ENCODE assay signal across 9 cellular contexts in genomic region chrX:149903889-149904748, GRCh38. TPM values are rescaled to one million over a fixed set of nuclear protein-coding genes. Genes with fewer than 3 reads are reported as not detected.
A peak's percentile ranks its signal among the peaks of the same experiment; 100 is the strongest.
DNase-seq lines count a peak whose midpoint lies in the region; ATAC-seq and TF ChIP-seq lines count a peak whose summit lies in the region.
"Had no signal": no experiment of that assay in that cellular context is flagged by ENCODE, and none has a peak within 500 bp of the region (broad histone marks: within the 10 kb centered on the region; RNA-seq: fewer than 3 reads in every experiment).

No MANE protein-coding gene starts in this region.

- ATAC-seq in GM21723 (IDR thresholded peaks at IDR 0.05; ENCODE audit: unreplicated experiment) = peak; percentile 74

- H3K4me1 ChIP-seq in fibroblast of lung (ENCODE audit: control insufficient read depth, extremely low read depth, insufficient read depth, low read length) = no peaks in the 10 kb centered on the region

- H3K4me2 ChIP-seq in fibroblast of lung (ENCODE audit: extremely low read depth, insufficient read depth, low read length) = no peak overlapping the region

- peak overlapping the region; percentile 57 for H2AFZ ChIP-seq in fibroblast of lung (ENCODE audit: low read length)

- no peaks in the 10 kb centered on the region for H3K36me3 ChIP-seq in fibroblast of lung (ENCODE audit: control insufficient read depth, insufficient read depth, low read length)

- no peaks in the 10 kb centered on the region for H3K79me2 ChIP-seq in fibroblast of lung (ENCODE audit: control insufficient read depth, insufficient read depth, low read length)

- peak overlapping the region in 2 of 4 experiments; percentile 35 to 38 for H3K4me3 ChIP-seq in fibroblast of lung (replicated peaks in 1 of 4; ENCODE audit: control extremely low read depth in 1 of 4, insufficient read depth in 1 of 4, low read depth in 3 of 4, low read length in 4 of 4)
- H3K4me3 ChIP-seq: lung had no signal

- DNase-seq in ELF-1 (ENCODE audit: low read depth, low spot score) (peak; percentile 44), KBM-7 (peak; percentile 42), fibroblast of lung (ENCODE audit: low read depth in 2 of 2) (peak; percentile 1 to 9), cerebellar cortex (ENCODE audit: low spot score) (no peak), RKO (ENCODE audit: low spot score) (no peak), GM20000 (ENCODE audit: low spot score) (no peak), C1 segment of cervical spinal cord (lab: John Stamatoyannopoulos, UW) (no peak)

- no peak overlapping the region for H3K27ac ChIP-seq in fibroblast of lung (ENCODE audit: insufficient read depth, low read length)

- H3K9me3 ChIP-seq in fibroblast of lung (ENCODE audit: control insufficient read depth, insufficient read depth, low read depth, low read length) = no peaks in the 10 kb centered on the region

- H4K20me1 ChIP-seq in fibroblast of lung (ENCODE audit: control insufficient read depth, extremely low read depth, insufficient read depth, low read length) = no peaks in the 10 kb centered on the region

- in situ Hi-C loops in KBM-7 (cut with MboI; ENCODE audit: low pct_unique_long_range_greater_than_20kb, low sequenced_read_pairs) = no loop called here

- peak in 1 of 2 donors; percentile 30 for TF ChIP-seq CTCF in fibroblast of lung (conservative IDR thresholded peaks at IDR 0.05 in 1 of 2, IDR thresholded peaks at IDR 0.05 in 1 of 2; ENCODE audit: low read depth in 1 of 2, low read length in 2 of 2)
- no peak for TF ChIP-seq CTCF in GM20000 (IDR thresholded peaks at IDR 0.05; ENCODE audit: extremely low read depth, missing control alignments)

- H3K9ac ChIP-seq in fibroblast of lung (ENCODE audit: insufficient read depth, low read length) = no peak overlapping the region

- no peaks in the 10 kb centered on the region for H3K27me3 ChIP-seq in fibroblast of lung (ENCODE audit: control insufficient read depth, insufficient read depth, low read length)

RNA-seq across cellular contexts. Expression of gene MAGEA8, which starts 23.1 kb away (rescaled TPM):
- total RNA-seq in fibroblast of lung = not detected in 2 replicates
- not detected in 2 replicates for polyA plus RNA-seq in fibroblast of lung
- not detected in 2 replicates for polyA plus RNA-seq in fibroblast of lung (2012)
- not detected in 2 replicates for polyA minus RNA-seq in fibroblast of lung (ENCODE audit: low replicate concordance)
- total RNA-seq: lung had no signal
- polyA plus RNA-seq: lung had no signal

RNA-seq across cellular contexts. Expression of gene HSFX4, which starts 25.3 kb away (rescaled TPM):
- not detected in 2 replicates for total RNA-seq in fibroblast of lung
- not detected in 2 replicates for polyA plus RNA-seq in fibroblast of lung
- not detected in 2 replicates for polyA plus RNA-seq in fibroblast of lung (2012)
- not detected in 2 replicates for polyA minus RNA-seq in fibroblast of lung (ENCODE audit: low replicate concordance)
- total RNA-seq: lung had no signal

RNA-seq across cellular contexts. Expression of gene EOLA2, which starts 34.2 kb away (rescaled TPM):
- total RNA-seq in fibroblast of lung = 15.9 and 17.2 TPM in 2 replicates
- 31.6 and 34.9 TPM in 2 replicates for polyA plus RNA-seq in fibroblast of lung
- 28.2 and 32.6 TPM in 2 replicates for polyA plus RNA-seq in fibroblast of lung (2012)
- polyA minus RNA-seq in fibroblast of lung (ENCODE audit: low replicate concordance) = 19.9 and 25.1 TPM in 2 replicates

Comparison
In these comparisons a context has a peak if more than half of its experiments do, and no peak if none do; other contexts are left out.
1. DNase-seq: peak in ELF-1 (single experiment), KBM-7 (single experiment) and fibroblast of lung (2 of 2); none in cerebellar cortex (single experiment), RKO (single experiment), GM20000 (single experiment) and C1 segment of cervical spinal cord (0 of 14).